Comparison of ENCODE assay signal across 8 cellular contexts in genomic region chr11:35485656-35486318, GRCh38.
DNase-seq lines count a peak whose midpoint lies in the region; ATAC-seq lines count a peak whose summit lies in the region.

No MANE protein-coding gene starts in this region.

- ATAC-seq in GM18868 (IDR thresholded peaks at IDR 0.05; ENCODE audit: unreplicated experiment) (peak; percentile 96), HG03108 (IDR thresholded peaks at IDR 0.05; ENCODE audit: unreplicated experiment) (peak; percentile 85)
- ATAC-seq in activated CD4-positive, CD25-positive, alpha-beta regulatory T cell treated with anti-CD3 and anti-CD28 coated beads, Interleukin-2, amount 50 U/mL, for 24 hours = peak; percentile 68 to 78
- peak; percentile 64 for ATAC-seq in central memory CD8-positive, alpha-beta T cell (replicated peaks; ENCODE audit: extremely low read depth, poor library complexity, severe bottlenecking)

- H3K27me3 Mint-ChIP-seq in central memory CD8-positive, alpha-beta T cell = peaks cover 56% of the 10 kb centered on the region

- no peaks in the 10 kb centered on the region for H3K9me3 Mint-ChIP-seq in central memory CD8-positive, alpha-beta T cell

- DNase-seq in AG08396 (ENCODE audit: low spot score) (peak; percentile 72), NCI-H2227 treated with DMSO at 0.1 percent for 48 hours (lab: John Stamatoyannopoulos, UW) (peak; percentile 91), kidney tubule cell (ENCODE audit: low spot score) (peak; percentile 71)
- peak; percentile 49 to 59 for DNase-seq in central memory CD8-positive, alpha-beta T cell (ENCODE audit: low spot score in 2 of 2)
- DNase-seq in stimulated activated CD4-positive, alpha-beta T cell treated with anti-CD3 and anti-CD28 coated beads, Interleukin-2, amount 100 ng/mL, for 48 hours = peak; percentile 78 to 80

- H3K36me3 Mint-ChIP-seq in central memory CD8-positive, alpha-beta T cell (ENCODE audit: insufficient read depth) = no peaks in the 10 kb centered on the region

- no peak overlapping the region for H3K4me3 Mint-ChIP-seq in central memory CD8-positive, alpha-beta T cell

- no peaks in the 10 kb centered on the region for H3K4me1 Mint-ChIP-seq in central memory CD8-positive, alpha-beta T cell

- no peak overlapping the region for H3K27ac Mint-ChIP-seq in central memory CD8-positive, alpha-beta T cell (ENCODE audit: low read depth)

Comparison
In these comparisons a context has a peak if more than half of its experiments do, and no peak if none do; other contexts are left out.
1. Peak in every context shown above with its lines: DNase-seq and ATAC-seq.